In the genomic region with DNA sequence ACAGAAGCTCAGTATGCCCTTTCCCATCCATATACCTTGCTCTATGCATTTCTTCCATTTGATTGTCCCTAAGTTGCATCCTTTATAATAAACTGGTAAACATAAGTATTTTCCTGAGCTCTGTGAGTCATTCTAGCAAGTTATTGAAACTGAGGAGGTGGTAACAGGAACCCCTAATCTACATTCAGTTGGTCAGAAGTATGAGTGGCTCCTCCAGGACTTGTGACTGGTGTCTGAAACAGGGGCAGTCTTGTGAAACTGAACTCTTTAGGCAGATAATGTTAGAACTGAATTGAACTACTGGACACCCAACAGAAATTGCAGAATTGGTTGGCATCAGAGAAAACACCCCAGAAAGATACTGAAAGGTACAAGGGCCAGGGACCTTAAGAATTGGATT, we compare ENCODE assay signal across 14 cellular contexts.
A peak's percentile ranks its signal among the peaks of the same experiment; 100 is the strongest.
DNase-seq lines count a peak whose midpoint lies in the region; ATAC-seq and TF ChIP-seq lines count a peak whose summit lies in the region.
"Had no signal": no experiment of that assay in that cellular context is flagged by ENCODE, and none has a peak within 500 bp of the region (broad histone marks: within the 10 kb centered on the region; RNA-seq: fewer than 3 reads in every experiment).

No MANE protein-coding gene starts in this region.

- peaks cover 2% of the 10 kb centered on the region for H3K4me1 Mint-ChIP-seq in activated naive CD4-positive, alpha-beta T cell treated with anti-CD3 and anti-CD28 coated beads, Interleukin-2, amount 10 ng/mL, durations not matched to agents 7 days and 5 days
- no peaks in the 10 kb centered on the region for H3K4me1 Mint-ChIP-seq in glutamatergic neuron (ENCODE audit: low read depth, unreplicated experiment)
- H3K4me1 Mint-ChIP-seq in T-helper 17 cell: peaks cover 4% of the 10 kb centered on the region

- CTCF ChIA-PET in activated naive CD4-positive, alpha-beta T cell treated with anti-CD3 and anti-CD28 coated beads, Interleukin-2, amount 10 ng/mL, durations not matched to agents 7 days and 5 days (lab: Charles Lee): interaction anchor here (0.5 kb wide), 1 partner anchor 20 kb away, joined by 3 read pairs; no protein-coding TSS in a partner anchor
- CTCF ChIA-PET in mammary epithelial cell (lab: Charles Lee; ENCODE audit: low non-redundant PET): no interaction called here

- H3K36me3 ChIP-seq in mammary epithelial cell (ENCODE audit: insufficient read depth, low read length): no peaks in the 10 kb centered on the region

- no peaks in the 10 kb centered on the region for H3K9me3 Mint-ChIP-seq in activated naive CD4-positive, alpha-beta T cell treated with anti-CD3 and anti-CD28 coated beads, Interleukin-2, amount 50 U/mL, for 72 hours
- no peaks in the 10 kb centered on the region for H3K9me3 Mint-ChIP-seq in activated naive CD4-positive, alpha-beta T cell treated with anti-CD3 and anti-CD28 coated beads, Interleukin-2, amount 10 ng/mL, durations not matched to agents 7 days and 5 days
- no peaks in the 10 kb centered on the region for H3K9me3 Mint-ChIP-seq in glutamatergic neuron (ENCODE audit: unreplicated experiment)

- peak; percentile 55 to 60 for ATAC-seq in activated naive CD4-positive, alpha-beta T cell treated with anti-CD3 and anti-CD28 coated beads, Interleukin-2, amount 50 U/mL, for 72 hours
- ATAC-seq in HG02763 (IDR thresholded peaks at IDR 0.05; ENCODE audit: unreplicated experiment) (peak; percentile 75), HG03558 (IDR thresholded peaks at IDR 0.05; ENCODE audit: extremely low read depth, unreplicated experiment) (peak; percentile 48), T-helper 17 cell (no peak)

- no peaks in the 10 kb centered on the region for H3K9me3 ChIP-seq in mammary epithelial cell (replicated peaks; ENCODE audit: insufficient read depth, low read length)
- no peaks in the 10 kb centered on the region for H3K9me3 ChIP-seq in T-helper 17 cell (ENCODE audit: control insufficient read depth, low read length, poor library complexity, severe bottlenecking)

- DNase-seq in activated naive CD4-positive, alpha-beta T cell treated with anti-CD3 and anti-CD28 coated beads, Interleukin-2, amount 50 U/mL, for 72 hours (ENCODE audit: low spot score in 2 of 2): no peak
- no peak for DNase-seq in activated naive CD4-positive, alpha-beta T cell treated with anti-CD3 and anti-CD28 coated beads, Interleukin-2, amount 10 ng/mL, durations not matched to agents 7 days and 5 days
- no peak for DNase-seq in glutamatergic neuron
- DNase-seq in mammary epithelial cell: no peak
- no peak for DNase-seq in Ammon's horn (ENCODE audit: low spot score)
- DNase-seq in T-helper 17 cell: no peak
- DNase-seq: activated T-cell treated with anti-CD3 and anti-CD28 coated beads, Interleukin-2, amount 50 U/mL, for 1 hour; DMS153; NCI-H1694 treated with DMSO at 0.1 percent for 48 hours; stimulated activated CD4-positive, alpha-beta T cell treated with anti-CD3 and anti-CD28 coated beads, Interleukin-1b, Interleukin-23, amount 100 ng/mL, for 48 hours; T-helper 9 cell had no signal

- no peak overlapping the region for H3K4me2 ChIP-seq in mammary epithelial cell (ENCODE audit: insufficient read depth, low read depth, low read length)

- dilution Hi-C loops in mammary epithelial cell (cut with HindIII; ENCODE audit: low sequenced_read_pairs): no loop called here

- H3K27me3 ChIP-seq in mammary epithelial cell (ENCODE audit: insufficient read depth, low read length): no peaks in the 10 kb centered on the region

- peaks cover 0 to 8% of the 10 kb centered on the region in 2 donors for H3K36me3 Mint-ChIP-seq in activated naive CD4-positive, alpha-beta T cell treated with anti-CD3 and anti-CD28 coated beads, Interleukin-2, amount 50 U/mL, for 72 hours
- no peaks in the 10 kb centered on the region for H3K36me3 Mint-ChIP-seq in activated naive CD4-positive, alpha-beta T cell treated with anti-CD3 and anti-CD28 coated beads, Interleukin-2, amount 10 ng/mL, durations not matched to agents 7 days and 5 days
- no peaks in the 10 kb centered on the region for H3K36me3 Mint-ChIP-seq in glutamatergic neuron (ENCODE audit: unreplicated experiment)
- H3K36me3 Mint-ChIP-seq in T-helper 17 cell (ENCODE audit: low read depth): peaks cover 11% of the 10 kb centered on the region

- no peak overlapping the region for H3K27ac ChIP-seq in mammary epithelial cell (ENCODE audit: insufficient read depth, low read depth, low read length)
- H3K27ac ChIP-seq: coronary artery had no signal

- no peak overlapping the region for H3K4me3 Mint-ChIP-seq in activated naive CD4-positive, alpha-beta T cell treated with anti-CD3 and anti-CD28 coated beads, Interleukin-2, amount 10 ng/mL, durations not matched to agents 7 days and 5 days
- no peak overlapping the region for H3K4me3 Mint-ChIP-seq in glutamatergic neuron (ENCODE audit: unreplicated experiment)
- no peak overlapping the region for H3K4me3 Mint-ChIP-seq in T-helper 17 cell

- H2AFZ ChIP-seq in mammary epithelial cell (ENCODE audit: low read depth, low read length): no peak overlapping the region

- TF ChIP-seq CTCF in glutamatergic neuron (IDR thresholded peaks at IDR 0.05; ENCODE audit: partially characterized antibody, unreplicated experiment) (no peak), mammary epithelial cell (conservative IDR thresholded peaks at IDR 0.05 in 1 of 2, IDR thresholded peaks at IDR 0.05 in 1 of 2; ENCODE audit: extremely low read depth in 1 of 2, insufficient read depth in 1 of 2, low read depth in 1 of 2, low read length in 2 of 2) (no peak)

- no peaks in the 10 kb centered on the region for H3K79me2 ChIP-seq in mammary epithelial cell (ENCODE audit: insufficient read depth, low read length)

- intact Hi-C loops in mammary epithelial cell (cut with micrococcal nuclease): no loop called here

- BruUV-seq in mammary epithelial cell (replicated peaks; lab: Mats Ljungman, UMichigan): no TSS peak

- no peaks in the 10 kb centered on the region for H4K20me1 ChIP-seq in mammary epithelial cell (ENCODE audit: insufficient read depth, low read length)

- H3K27me3 Mint-ChIP-seq in activated naive CD4-positive, alpha-beta T cell treated with anti-CD3 and anti-CD28 coated beads, Interleukin-2, amount 10 ng/mL, durations not matched to agents 7 days and 5 days: no peaks in the 10 kb centered on the region
- H3K27me3 Mint-ChIP-seq in glutamatergic neuron (ENCODE audit: unreplicated experiment) (no peaks in the 10 kb centered on the region), T-helper 17 cell (no peaks in the 10 kb centered on the region)

- H3K4me1 ChIP-seq in mammary epithelial cell (ENCODE audit: insufficient read depth, low read length): no peaks in the 10 kb centered on the region

- H3K27ac Mint-ChIP-seq in activated naive CD4-positive, alpha-beta T cell treated with anti-CD3 and anti-CD28 coated beads, Interleukin-2, amount 50 U/mL, for 72 hours: peak overlapping the region; percentile 37 to 40
- no peak overlapping the region for H3K27ac Mint-ChIP-seq in activated naive CD4-positive, alpha-beta T cell treated with anti-CD3 and anti-CD28 coated beads, Interleukin-2, amount 10 ng/mL, durations not matched to agents 7 days and 5 days
- no peak overlapping the region for H3K27ac Mint-ChIP-seq in glutamatergic neuron (ENCODE audit: unreplicated experiment)
- H3K27ac Mint-ChIP-seq in T-helper 17 cell: no peak overlapping the region

- no peak overlapping the region for H3K9ac ChIP-seq in mammary epithelial cell (ENCODE audit: insufficient read depth, low read length)

- in situ Hi-C loops in mammary epithelial cell (cut with MboI; ENCODE audit: low sequenced_read_pairs in 2 of 2): no loop called here

- no peak overlapping the region for H3K4me3 ChIP-seq in mammary epithelial cell (replicated peaks in 1 of 3; ENCODE audit: insufficient read depth in 1 of 3, low read depth in 2 of 3, low read length in 3 of 3)
- H3K4me3 ChIP-seq: coronary artery had no signal

Comparison
In these comparisons a context has a peak if more than half of its experiments do, and no peak if none do; other contexts are left out.
1. H3K27ac Mint-ChIP-seq: peak in activated naive CD4-positive, alpha-beta T cell treated with anti-CD3 and anti-CD28 coated beads, Interleukin-2, amount 50 U/mL, for 72 hours (2 of 2); none in activated naive CD4-positive, alpha-beta T cell treated with anti-CD3 and anti-CD28 coated beads, Interleukin-2, amount 10 ng/mL, durations not matched to agents 7 days and 5 days (single experiment), glutamatergic neuron (single experiment) and T-helper 17 cell (single experiment).